ENCODE assay signal across 8 cellular contexts in genomic region chr22:23750374-23750743, GRCh38. TPM values are rescaled to one million over a fixed set of nuclear protein-coding genes. Genes with fewer than 3 reads are reported as not detected.
DNase-seq lines count a peak whose midpoint lies in the region; ATAC-seq and TF ChIP-seq lines count a peak whose summit lies in the region.

No MANE protein-coding gene starts in this region.

- H3K27me3 Mint-ChIP-seq in Calu3 (ENCODE audit: unreplicated experiment) (no peaks in the 10 kb centered on the region), osteocyte (ENCODE audit: unreplicated experiment) (no peaks in the 10 kb centered on the region)

- BruUV-seq in Calu3 (replicated peaks; lab: Mats Ljungman, UMichigan), result TSS peak; percentile 76

- no peak for DNase-seq in Calu3
- no peak for DNase-seq in RWPE1 (ENCODE audit: low spot score)
- DNase-seq in epithelial cell of proximal tubule (ENCODE audit: low read depth), result no peak
- no peak for DNase-seq in osteocyte (ENCODE audit: extremely low spot score, unreplicated experiment)
- no peak for DNase-seq in ACHN
- DNase-seq in HEK293T (ENCODE audit: extremely low spot score), result no peak
- no peak for DNase-seq in activated CD4-positive, alpha-beta T cell treated with anti-CD3 and anti-CD28 coated beads, Interleukin-2, amount 50 U/mL, for 1 hour

- CTCF ChIA-PET in Calu3 (lab: Charles Lee), result interaction anchor here (1.0 kb wide), 1 partner anchor 12 kb away, joined by 8 read pairs; no protein-coding TSS in a partner anchor
- CTCF ChIA-PET in RWPE1 (lab: Yijun Ruan, JAX), result no interaction called here
- CTCF ChIA-PET in HEK293T (lab: Yijun Ruan, JAX), result interaction anchor here (0.8 kb wide), 1 partner anchor 17 kb away, joined by 3 read pairs; the partner anchor contains the start of gene CHCHD10

- H3K4me1 Mint-ChIP-seq in Calu3 (ENCODE audit: low read depth, unreplicated experiment) (peaks cover 30% of the 10 kb centered on the region), osteocyte (ENCODE audit: unreplicated experiment) (peaks cover 18% of the 10 kb centered on the region)

- peak overlapping the region; percentile 87 for H3K27ac ChIP-seq in RWPE1

- in situ Hi-C loops in ACHN (cut with HindIII; ENCODE audit: low pct_ligation_motif_present, low pct_unique_long_range_greater_than_20kb, low sequenced_read_pairs), result no loop called here

- TF ChIP-seq CTCF in Calu3 (IDR thresholded peaks at IDR 0.05; ENCODE audit: unreplicated experiment) (no peak), RWPE1 (conservative IDR thresholded peaks at IDR 0.05; ENCODE audit: low read depth) (no peak), epithelial cell of proximal tubule (conservative IDR thresholded peaks at IDR 0.05; ENCODE audit: low read depth, low read length) (no peak), osteocyte (IDR thresholded peaks at IDR 0.05) (no peak)

- H3K4me3 ChIP-seq in epithelial cell of proximal tubule (ENCODE audit: low read depth, low read length), result peak overlapping the region; percentile 69

- POLR2A ChIA-PET in RWPE1 (lab: Yijun Ruan, JAX; ENCODE audit: low non-redundant PET), result interaction anchor here (0.6 kb wide), 1 partner anchor 12 kb away, joined by 4 read pairs; no protein-coding TSS in a partner anchor
- POLR2A ChIA-PET in HEK293T (lab: Yijun Ruan, JAX), result interaction anchor here (0.6 to 3.3 kb wide), 11 partner anchors 9 to 123 kb away, joined by 3 to 19 read pairs (median 6); partner anchors contain the start of genes C22orf15, CHCHD10 and SLC2A11

- H3K36me3 Mint-ChIP-seq in Calu3 (ENCODE audit: insufficient read depth, unreplicated experiment), result peaks cover 26% of the 10 kb centered on the region
- H3K36me3 Mint-ChIP-seq in osteocyte (ENCODE audit: unreplicated experiment), result no peaks in the 10 kb centered on the region

- H3K4me3 Mint-ChIP-seq in Calu3 (ENCODE audit: low read depth, unreplicated experiment) (peak overlapping the region; percentile 90), osteocyte (ENCODE audit: unreplicated experiment) (peak overlapping the region; percentile 88)

- no peaks in the 10 kb centered on the region for H3K9me3 Mint-ChIP-seq in Calu3 (ENCODE audit: low read depth, unreplicated experiment)
- no peaks in the 10 kb centered on the region for H3K9me3 Mint-ChIP-seq in osteocyte (ENCODE audit: unreplicated experiment)

- H3K27ac Mint-ChIP-seq in Calu3 (ENCODE audit: unreplicated experiment), result peak overlapping the region; percentile 78
- H3K27ac Mint-ChIP-seq in osteocyte (ENCODE audit: unreplicated experiment), result peak overlapping the region; percentile 89

- no peak for ATAC-seq in HG02798 (IDR thresholded peaks at IDR 0.05; ENCODE audit: poor library complexity, unreplicated experiment)

- intact Hi-C loops in Calu3 (cut with micrococcal nuclease; ENCODE audit: unreplicated experiment), result no loop called here

TF ChIP-seq in HEK293T, 16 proteins besides CTCF, POLR2A, EP300 and RAD21:
- TF ChIP-seq FOXA1 (IDR thresholded peaks at IDR 0.05), result no peak
- TF ChIP-seq LEF1 (IDR thresholded peaks at IDR 0.05; ENCODE audit: borderline replicate concordance), result no peak
- TF ChIP-seq SP1 (IDR thresholded peaks at IDR 0.05), result no peak
- no peak for TF ChIP-seq HDGF (IDR thresholded peaks at IDR 0.05; ENCODE audit: borderline replicate concordance)

RNA-seq across cellular contexts. Expression of gene ZNF70, which starts 0.6 kb away (rescaled TPM):
- 6.5 and 6.6 TPM in 2 replicates for total RNA-seq in Calu3 (2022)
- 2.2 and 2.5 TPM in 2 replicates for total RNA-seq in epithelial cell of proximal tubule
- total RNA-seq in osteocyte, result 12.5 TPM in 2 replicates

RNA-seq across cellular contexts. Expression of gene VPREB3, which starts 3.9 kb away (rescaled TPM):
- 0.86 TPM in 1 of 2 replicates, not detected in the other for total RNA-seq in Calu3 (2022)
- not detected in 2 replicates for total RNA-seq in epithelial cell of proximal tubule
- total RNA-seq in osteocyte, result not detected in 2 replicates

RNA-seq across cellular contexts. Expression of gene C22orf15, which starts 12.4 kb away (rescaled TPM):
- total RNA-seq in Calu3 (2022), result not detected in 2 replicates
- total RNA-seq in epithelial cell of proximal tubule, result 0.36 and 2.1 TPM in 2 replicates
- total RNA-seq in osteocyte, result not detected in 2 replicates

RNA-seq across cellular contexts. Expression of gene CHCHD10, which starts 17.4 kb away (rescaled TPM):
- total RNA-seq in Calu3 (2022) (155 and 181 TPM in 2 replicates), epithelial cell of proximal tubule (5.7 and 37.1 TPM in 2 replicates), osteocyte (30.6 and 34.0 TPM in 2 replicates)

RNA-seq across cellular contexts. Expression of gene MMP11, which starts 22.3 kb away (rescaled TPM):
- 2.0 and 3.4 TPM in 2 replicates for total RNA-seq in Calu3 (2022)
- 11.4 and 22.3 TPM in 2 replicates for total RNA-seq in epithelial cell of proximal tubule
- 72.5 and 76.5 TPM in 2 replicates for total RNA-seq in osteocyte
